Comparison of ENCODE assay signal across 1 cellular context in genomic region chr22:37777122-37777687, GRCh38.
TF ChIP-seq lines count a peak whose summit lies in the region.

No MANE protein-coding gene starts in this region.

TF ChIP-seq in SK-N-SH treated with all-trans-retinoic acid at 6 μM for 48 hours, 23 proteins besides CTCF, POLR2A, EP300 and RAD21 (continued from another document):
- TF ChIP-seq, protein P1, sequence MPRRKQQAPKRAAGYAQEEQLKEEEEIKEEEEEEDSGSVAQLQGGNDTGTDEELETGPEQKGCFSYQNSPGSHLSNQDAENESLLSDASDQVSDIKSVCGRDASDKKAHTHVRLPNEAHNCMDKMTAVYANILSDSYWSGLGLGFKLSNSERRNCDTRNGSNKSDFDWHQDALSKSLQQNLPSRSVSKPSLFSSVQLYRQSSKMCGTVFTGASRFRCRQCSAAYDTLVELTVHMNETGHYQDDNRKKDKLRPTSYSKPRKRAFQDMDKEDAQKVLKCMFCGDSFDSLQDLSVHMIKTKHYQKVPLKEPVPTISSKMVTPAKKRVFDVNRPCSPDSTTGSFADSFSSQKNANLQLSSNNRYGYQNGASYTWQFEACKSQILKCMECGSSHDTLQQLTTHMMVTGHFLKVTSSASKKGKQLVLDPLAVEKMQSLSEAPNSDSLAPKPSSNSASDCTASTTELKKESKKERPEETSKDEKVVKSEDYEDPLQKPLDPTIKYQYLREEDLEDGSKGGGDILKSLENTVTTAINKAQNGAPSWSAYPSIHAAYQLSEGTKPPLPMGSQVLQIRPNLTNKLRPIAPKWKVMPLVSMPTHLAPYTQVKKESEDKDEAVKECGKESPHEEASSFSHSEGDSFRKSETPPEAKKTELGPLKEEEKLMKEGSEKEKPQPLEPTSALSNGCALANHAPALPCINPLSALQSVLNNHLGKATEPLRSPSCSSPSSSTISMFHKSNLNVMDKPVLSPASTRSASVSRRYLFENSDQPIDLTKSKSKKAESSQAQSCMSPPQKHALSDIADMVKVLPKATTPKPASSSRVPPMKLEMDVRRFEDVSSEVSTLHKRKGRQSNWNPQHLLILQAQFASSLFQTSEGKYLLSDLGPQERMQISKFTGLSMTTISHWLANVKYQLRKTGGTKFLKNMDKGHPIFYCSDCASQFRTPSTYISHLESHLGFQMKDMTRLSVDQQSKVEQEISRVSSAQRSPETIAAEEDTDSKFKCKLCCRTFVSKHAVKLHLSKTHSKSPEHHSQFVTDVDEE (CRISPR knock-in tag; IDR thresholded peaks at IDR 0.05) = no peak
- TF ChIP-seq ISL1 (CRISPR knock-in tag; IDR thresholded peaks at IDR 0.05) (no peak), RARB (CRISPR knock-in tag; IDR thresholded peaks at IDR 0.05) (no peak), ARNTL (CRISPR knock-in tag; IDR thresholded peaks at IDR 0.05; ENCODE audit: borderline replicate concordance, low read depth) (no peak), TCF4 (CRISPR knock-in tag; IDR thresholded peaks at IDR 0.05; ENCODE audit: borderline replicate concordance) (no peak), CREB5 (CRISPR knock-in tag; IDR thresholded peaks at IDR 0.05; ENCODE audit: low read depth) (no peak), PPARA (CRISPR knock-in tag; IDR thresholded peaks at IDR 0.05; ENCODE audit: borderline replicate concordance) (no peak)
